8 cellular contexts compared by ENCODE assay signal in genomic region chr15:68821898-68822380, GRCh38. TPM values are rescaled to one million over a fixed set of nuclear protein-coding genes. Genes with fewer than 3 reads are reported as not detected.
DNase-seq lines count a peak whose midpoint lies in the region; ATAC-seq and TF ChIP-seq lines count a peak whose summit lies in the region.

No MANE protein-coding gene starts in this region.

- H3K27me3 ChIP-seq in skeletal muscle tissue (ENCODE audit: control insufficient read depth in 3 of 3, insufficient read depth in 3 of 3, low read length in 3 of 3) = no peaks in the 10 kb centered on the region

- no peaks in the 10 kb centered on the region for H3K36me3 Mint-ChIP-seq in glutamatergic neuron (ENCODE audit: unreplicated experiment)

- CTCF ChIA-PET in HEK293 (lab: Yijun Ruan, JAX) = interaction anchor here (0.7 to 2.5 kb wide), 2 partner anchors 54 to 89 kb away, joined by 3 to 6 read pairs; no protein-coding TSS in a partner anchor

- DNase-seq in AML-193 (lab: John Stamatoyannopoulos, UW) = peak; percentile 30 to 54
- no peak for DNase-seq in glutamatergic neuron
- no peak for DNase-seq in AG08396 (ENCODE audit: low spot score)
- no peak for DNase-seq in kidney glomerular epithelial cell (lab: John Stamatoyannopoulos, UW)

- no peak for TF ChIP-seq CTCF in HEK293 (tag by site-specific recombination; IDR thresholded peaks at IDR 0.05)
- no peak for TF ChIP-seq CTCF in WI38 (IDR thresholded peaks at IDR 0.05; ENCODE audit: low read depth, low read length)
- TF ChIP-seq CTCF in glutamatergic neuron (IDR thresholded peaks at IDR 0.05; ENCODE audit: partially characterized antibody, unreplicated experiment) = no peak

- no peaks in the 10 kb centered on the region for H3K4me1 Mint-ChIP-seq in glutamatergic neuron (ENCODE audit: low read depth, unreplicated experiment)

- H3K36me3 ChIP-seq in HEK293 (ENCODE audit: control insufficient read depth in 2 of 2, insufficient read depth in 1 of 2, low read length in 2 of 2) (no peaks in the 10 kb centered on the region; a peak in 1 of 3 replicates), skeletal muscle tissue (ENCODE audit: control insufficient read depth in 3 of 3, insufficient read depth in 3 of 3, low read length in 3 of 3) (no peaks in the 10 kb centered on the region)

- H3K27me3 Mint-ChIP-seq in glutamatergic neuron (ENCODE audit: unreplicated experiment) = peaks cover 6% of the 10 kb centered on the region

- POLR2A ChIA-PET in HEK293 (lab: Yijun Ruan, JAX) = no interaction called here

- H3K4me3 Mint-ChIP-seq in glutamatergic neuron (ENCODE audit: unreplicated experiment) = peak overlapping the region; percentile 94

- H3K4me1 ChIP-seq in HEK293 (ENCODE audit: control insufficient read depth, insufficient read depth, low read length) (peaks cover 11% of the 10 kb centered on the region), skeletal muscle tissue (ENCODE audit: control insufficient read depth in 3 of 3, insufficient read depth in 3 of 3, low read length in 3 of 3) (peaks cover 5 to 9% (median 8%) of the 10 kb centered on the region in 3 donors)

- ATAC-seq in GM18858 (IDR thresholded peaks at IDR 0.05; ENCODE audit: unreplicated experiment) = no peak

- peak overlapping the region; percentile 48 to 82 (median 79) for H3K9ac ChIP-seq in skeletal muscle tissue (ENCODE audit: low read depth in 1 of 3, low read length in 3 of 3)

- H3K9me3 ChIP-seq in HEK293 (ENCODE audit: control insufficient read depth, insufficient read depth, low read depth, low read length) (no peaks in the 10 kb centered on the region), skeletal muscle tissue (ENCODE audit: control insufficient read depth in 3 of 3, low read length in 3 of 3) (no peaks in the 10 kb centered on the region)

- peak overlapping the region; percentile 94 for H3K4me3 ChIP-seq in HEK293 (ENCODE audit: low read depth, low read length)
- H3K4me3 ChIP-seq in WI38 (ENCODE audit: low read depth, low read length) = peak overlapping the region; percentile 89
- H3K4me3 ChIP-seq in skeletal muscle tissue (ENCODE audit: low read length in 3 of 3) = peak overlapping the region; percentile 80 to 95 (median 95)

- peaks cover 13% of the 10 kb centered on the region for H3K9me3 Mint-ChIP-seq in glutamatergic neuron (ENCODE audit: unreplicated experiment)

- peak overlapping the region; percentile 52 for H3K27ac Mint-ChIP-seq in glutamatergic neuron (ENCODE audit: unreplicated experiment)

- peak overlapping the region; percentile 99; the same call in 1 of the 2 replicates for H3K27ac ChIP-seq in HEK293 (ENCODE audit: extremely low read depth, low read depth, low read length)
- H3K27ac ChIP-seq in skeletal muscle tissue (ENCODE audit: low read depth, low read length) = peak overlapping the region; percentile 97

TF ChIP-seq in HEK293, 187 proteins besides CTCF, POLR2A, EP300 and RAD21 (continues in another document):
- TF ChIP-seq ZNF239 (tag by site-specific recombination; IDR thresholded peaks at IDR 0.05) = no peak
- TF ChIP-seq ZNF274 (IDR thresholded peaks at IDR 0.05; ENCODE audit: low read length) = no peak
- TF ChIP-seq ZNF274 (tag by site-specific recombination; IDR thresholded peaks at IDR 0.05; ENCODE audit: borderline replicate concordance) = no peak
- TF ChIP-seq ZNF132 (tag by site-specific recombination; IDR thresholded peaks at IDR 0.05; ENCODE audit: borderline replicate concordance) = no peak
- TF ChIP-seq ZNF571 (tag by site-specific recombination; IDR thresholded peaks at IDR 0.05) = no peak
- TF ChIP-seq FEZF1 (tag by site-specific recombination; IDR thresholded peaks at IDR 0.05) = no peak
- TF ChIP-seq ZNF404 (tag by site-specific recombination; IDR thresholded peaks at IDR 0.05) = no peak
- TF ChIP-seq YY2 (tag by site-specific recombination; IDR thresholded peaks at IDR 0.05) = no peak
- TF ChIP-seq ZNF777 (tag by site-specific recombination; IDR thresholded peaks at IDR 0.05; ENCODE audit: borderline replicate concordance) = no peak
- TF ChIP-seq REPIN1 (tag by site-specific recombination; IDR thresholded peaks at IDR 0.05; ENCODE audit: low read depth) = no peak
- TF ChIP-seq ZNF791 (tag by site-specific recombination; IDR thresholded peaks at IDR 0.05) = no peak
- TF ChIP-seq ZNF600 (tag by site-specific recombination; IDR thresholded peaks at IDR 0.05) = no peak
- no peak for TF ChIP-seq KLF8 (tag by site-specific recombination; IDR thresholded peaks at IDR 0.05)
- TF ChIP-seq OSR2 (tag by site-specific recombination; IDR thresholded peaks at IDR 0.05) = 0 out of 2 replicates have a peak, but pooled peaks have one; percentile 9
- TF ChIP-seq ZNF10 (tag by site-specific recombination; IDR thresholded peaks at IDR 0.05) = no peak
- TF ChIP-seq, protein P1, sequence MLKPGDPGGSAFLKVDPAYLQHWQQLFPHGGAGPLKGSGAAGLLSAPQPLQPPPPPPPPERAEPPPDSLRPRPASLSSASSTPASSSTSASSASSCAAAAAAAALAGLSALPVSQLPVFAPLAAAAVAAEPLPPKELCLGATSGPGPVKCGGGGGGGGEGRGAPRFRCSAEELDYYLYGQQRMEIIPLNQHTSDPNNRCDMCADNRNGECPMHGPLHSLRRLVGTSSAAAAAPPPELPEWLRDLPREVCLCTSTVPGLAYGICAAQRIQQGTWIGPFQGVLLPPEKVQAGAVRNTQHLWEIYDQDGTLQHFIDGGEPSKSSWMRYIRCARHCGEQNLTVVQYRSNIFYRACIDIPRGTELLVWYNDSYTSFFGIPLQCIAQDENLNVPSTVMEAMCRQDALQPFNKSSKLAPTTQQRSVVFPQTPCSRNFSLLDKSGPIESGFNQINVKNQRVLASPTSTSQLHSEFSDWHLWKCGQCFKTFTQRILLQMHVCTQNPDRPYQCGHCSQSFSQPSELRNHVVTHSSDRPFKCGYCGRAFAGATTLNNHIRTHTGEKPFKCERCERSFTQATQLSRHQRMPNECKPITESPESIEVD (tag by site-specific recombination; IDR thresholded peaks at IDR 0.05) = peak; percentile 60
- TF ChIP-seq ZBTB20 (tag by site-specific recombination; IDR thresholded peaks at IDR 0.05) = peak; percentile 30; the same call in 1 of the 2 replicates
- no peak for TF ChIP-seq ZFP3 (tag by site-specific recombination; IDR thresholded peaks at IDR 0.05; ENCODE audit: low read depth)
- TF ChIP-seq ZSCAN4 (tag by site-specific recombination; IDR thresholded peaks at IDR 0.05) = no peak
- TF ChIP-seq ZNF76 (tag by site-specific recombination; IDR thresholded peaks at IDR 0.05; ENCODE audit: borderline replicate concordance, low read depth) = no peak
- TF ChIP-seq BCL11A (tag by site-specific recombination; IDR thresholded peaks at IDR 0.05; ENCODE audit: low read depth) = no peak
- TF ChIP-seq ZBTB48 (tag by site-specific recombination; IDR thresholded peaks at IDR 0.05) = no peak
- TF ChIP-seq ZNF610 (tag by site-specific recombination; IDR thresholded peaks at IDR 0.05; ENCODE audit: borderline replicate concordance) = no peak
- TF ChIP-seq ZNF26 (tag by site-specific recombination; IDR thresholded peaks at IDR 0.05) = no peak
- no peak for TF ChIP-seq ZNF548 (tag by site-specific recombination; IDR thresholded peaks at IDR 0.05)
- TF ChIP-seq, protein P2, sequence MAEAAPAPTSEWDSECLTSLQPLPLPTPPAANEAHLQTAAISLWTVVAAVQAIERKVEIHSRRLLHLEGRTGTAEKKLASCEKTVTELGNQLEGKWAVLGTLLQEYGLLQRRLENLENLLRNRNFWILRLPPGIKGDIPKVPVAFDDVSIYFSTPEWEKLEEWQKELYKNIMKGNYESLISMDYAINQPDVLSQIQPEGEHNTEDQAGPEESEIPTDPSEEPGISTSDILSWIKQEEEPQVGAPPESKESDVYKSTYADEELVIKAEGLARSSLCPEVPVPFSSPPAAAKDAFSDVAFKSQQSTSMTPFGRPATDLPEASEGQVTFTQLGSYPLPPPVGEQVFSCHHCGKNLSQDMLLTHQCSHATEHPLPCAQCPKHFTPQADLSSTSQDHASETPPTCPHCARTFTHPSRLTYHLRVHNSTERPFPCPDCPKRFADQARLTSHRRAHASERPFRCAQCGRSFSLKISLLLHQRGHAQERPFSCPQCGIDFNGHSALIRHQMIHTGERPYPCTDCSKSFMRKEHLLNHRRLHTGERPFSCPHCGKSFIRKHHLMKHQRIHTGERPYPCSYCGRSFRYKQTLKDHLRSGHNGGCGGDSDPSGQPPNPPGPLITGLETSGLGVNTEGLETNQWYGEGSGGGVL (tag by site-specific recombination; IDR thresholded peaks at IDR 0.05) = no peak
- no peak for TF ChIP-seq MYNN (tag by site-specific recombination; IDR thresholded peaks at IDR 0.05; ENCODE audit: borderline replicate concordance)
- no peak for TF ChIP-seq ZNF830 (tag by site-specific recombination; IDR thresholded peaks at IDR 0.05; ENCODE audit: low read depth)
- TF ChIP-seq ZNF629 (tag by site-specific recombination; IDR thresholded peaks at IDR 0.05) = no peak
- TF ChIP-seq ZNF768 (tag by site-specific recombination; IDR thresholded peaks at IDR 0.05) = no peak
- TF ChIP-seq ZNF16 (tag by site-specific recombination; IDR thresholded peaks at IDR 0.05; ENCODE audit: low read depth) = no peak

RNA-seq across cellular contexts. Expression of gene ANP32A, which starts 1.2 kb away (rescaled TPM):
- total RNA-seq in glutamatergic neuron (ENCODE audit: unreplicated experiment) = 134 TPM
- total RNA-seq in skeletal muscle tissue = 65.2 TPM

Comparison
In these comparisons a context has a peak if more than half of its experiments do, and no peak if none do; other contexts are left out.
1. DNase-seq: peak in AML-193 (2 of 2); none in glutamatergic neuron (single experiment), AG08396 (single experiment) and kidney glomerular epithelial cell (single experiment).
2. Peak in every context shown above with its lines, with median percentiles within 50 percentile points of each other: H3K4me3 ChIP-seq.